In the genomic region with DNA sequence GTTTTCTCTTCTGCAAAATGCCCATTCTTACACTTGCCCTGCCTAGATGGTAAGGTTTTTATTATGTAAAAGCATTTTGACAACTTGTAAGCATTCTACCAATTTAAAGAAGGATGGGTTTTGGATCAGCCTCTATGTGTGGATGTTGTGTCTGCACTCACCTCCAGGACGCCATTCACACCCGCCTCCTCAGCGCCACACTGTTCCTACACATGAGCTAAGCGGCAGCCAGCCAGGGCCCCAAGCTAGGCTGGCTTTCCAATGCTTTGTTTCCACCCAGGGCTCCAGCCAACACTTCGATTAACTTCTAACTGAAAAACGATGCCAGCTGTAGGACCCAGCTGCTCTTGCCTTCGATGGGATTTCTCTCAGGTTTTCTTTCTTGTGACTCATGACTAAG, we compare ENCODE assay signal across 13 cellular contexts.
DNase-seq lines count a peak whose midpoint lies in the region; ATAC-seq and TF ChIP-seq lines count a peak whose summit lies in the region.
"Had no signal": no experiment of that assay in that cellular context is flagged by ENCODE, and none has a peak within 500 bp of the region (broad histone marks: within the 10 kb centered on the region; RNA-seq: fewer than 3 reads in every experiment).

No MANE protein-coding gene starts in this region.

- no peaks in the 10 kb centered on the region for H3K36me3 Mint-ChIP-seq in chondrocyte (ENCODE audit: low read depth)

- no peak for ATAC-seq in left colon

- H3K27ac Mint-ChIP-seq in chondrocyte (ENCODE audit: unreplicated experiment), result no peak overlapping the region
- H3K27ac Mint-ChIP-seq: HFFc6 had no signal

- H3K27me3 Mint-ChIP-seq in chondrocyte (ENCODE audit: low read depth), result peaks cover 6% of the 10 kb centered on the region

- H3K9me3 Mint-ChIP-seq in chondrocyte (ENCODE audit: low read depth), result no peaks in the 10 kb centered on the region
- H3K9me3 Mint-ChIP-seq: HFFc6 had no signal

- DNase-seq in DMS 273 (lab: John Stamatoyannopoulos, UW; ENCODE audit: unreplicated experiment) (peak; percentile 54), NCI-H1694 (lab: John Stamatoyannopoulos, UW) (peak; percentile 49), chondrocyte (ENCODE audit: low spot score) (peak; percentile 30), posterior cingulate gyrus (peak in 8 of 10 donors; percentile 44 to 94 (median 65)), SHP77 treated with DMSO at 0.1 percent for 48 hours (lab: John Stamatoyannopoulos, UW) (no peak), left colon (no peak)
- DNase-seq in activated CD4-positive, CD25-positive, alpha-beta regulatory T cell (lab: John Stamatoyannopoulos, UW), result no peak
- DNase-seq: DMS79 treated with DMSO at 0.1 percent for 48 hours, HFFc6, NCI-H1417 treated with DMSO at 0.1 percent for 48 hours, NCI-H2029 treated with DMSO at 0.1 percent for 48 hours, NCI-H510A treated with DMSO at 0.1 percent for 48 hours, PC-9 had no signal

- H3K4me1 Mint-ChIP-seq in chondrocyte (ENCODE audit: low read depth), result peaks cover 41% of the 10 kb centered on the region

- no peak for TF ChIP-seq CTCF in chondrocyte (IDR thresholded peaks at IDR 0.05)

- no peak overlapping the region for H3K4me3 Mint-ChIP-seq in chondrocyte (ENCODE audit: unreplicated experiment)
- H3K4me3 Mint-ChIP-seq: HFFc6 had no signal

- intact Hi-C loops in posterior cingulate gyrus (cut with DNase I), result no loop called here
- intact Hi-C loops in left colon (cut with DNase I, micrococcal nuclease), result no loop called here

Comparison
In these comparisons a context has a peak if more than half of its experiments do, and no peak if none do; other contexts are left out.
1. DNase-seq: peak in DMS 273 (single experiment), NCI-H1694 (single experiment), chondrocyte (single experiment) and posterior cingulate gyrus (8 of 10); none in SHP77 treated with DMSO at 0.1 percent for 48 hours (single experiment), activated CD4-positive, CD25-positive, alpha-beta regulatory T cell (0 of 4) and left colon (0 of 2).